17 cellular contexts compared by ENCODE assay signal in the genomic region with DNA sequence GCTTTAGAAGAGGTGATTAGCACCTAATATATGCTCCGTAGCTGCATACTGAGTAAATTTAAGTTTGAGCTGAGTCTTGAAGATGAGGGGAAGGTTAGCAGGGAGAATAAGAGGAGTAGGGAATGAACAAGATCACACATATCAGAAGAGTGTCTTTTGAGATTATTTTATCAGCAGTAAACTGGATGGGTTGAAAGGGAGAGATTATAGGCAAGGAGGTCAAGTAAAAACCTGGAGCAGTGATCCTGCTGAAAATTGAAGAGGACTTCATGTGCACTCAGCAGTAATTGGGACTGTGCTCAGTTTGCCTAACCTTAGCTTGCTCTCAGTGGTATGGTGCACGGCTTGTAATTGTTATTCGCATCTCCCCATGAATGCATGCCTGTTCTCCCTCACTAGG.
"Had no signal": no experiment of that assay in that cellular context is flagged by ENCODE, and none has a peak within 500 bp of the region (broad histone marks: within the 10 kb centered on the region; RNA-seq: fewer than 3 reads in every experiment).

No MANE protein-coding gene starts in this region.

- H3K4me3 ChIP-seq: gastrocnemius medialis, heart left ventricle, lower lobe of right lung, thyroid gland, uterus had no signal

- H3K27ac ChIP-seq: gastrocnemius medialis, heart left ventricle, lower lobe of right lung, neutrophil, thyroid gland, uterus had no signal

- H3K4me3 Mint-ChIP-seq: activated naive CD8-positive, alpha-beta T cell treated with anti-CD3 and anti-CD28 coated beads, Interleukin-2, amount 10 ng/mL, durations not matched to agents 7 days and 5 days; effector memory CD8-positive, alpha-beta T cell; naive B cell; stimulated activated naive CD8-positive, alpha-beta T cell treated with anti-CD3 and anti-CD28 coated beads, Interleukin-15, amount 100 ng/mL, for 72 hours had no signal

- H3K27me3 Mint-ChIP-seq: effector memory CD8-positive, alpha-beta T cell had no signal

- H3K27me3 ChIP-seq: gastrocnemius medialis, heart left ventricle, neutrophil, thyroid gland, uterus had no signal

- ATAC-seq: activated CD4-positive, CD25-positive, alpha-beta regulatory T cell treated with anti-CD3 and anti-CD28 coated beads, Interleukin-2, amount 50 U/mL, for 24 hours; effector memory CD8-positive, alpha-beta T cell; gastrocnemius medialis; heart left ventricle; left cardiac atrium; lower lobe of right lung; stimulated activated naive CD8-positive, alpha-beta T cell treated with anti-CD3 and anti-CD28 coated beads, Interleukin-15, amount 100 ng/mL, for 72 hours had no signal

- H3K9me3 Mint-ChIP-seq: activated naive CD8-positive, alpha-beta T cell treated with anti-CD3 and anti-CD28 coated beads, Interleukin-2, amount 10 ng/mL, durations not matched to agents 7 days and 5 days; effector memory CD8-positive, alpha-beta T cell; naive B cell had no signal

- DNase-seq: activated CD4-positive, alpha-beta T cell treated with anti-CD3 and anti-CD28 coated beads, Interleukin-2, amount 50 U/mL, for 1 hour; activated CD8-positive, alpha-beta memory T cell treated with anti-CD3 and anti-CD28 coated beads for 24 hours; activated naive CD8-positive, alpha-beta T cell treated with anti-CD3 and anti-CD28 coated beads, Interleukin-2, amount 10 ng/mL, durations not matched to agents 7 days and 5 days; anterior cingulate cortex; effector memory CD8-positive, alpha-beta T cell; gastrocnemius medialis; heart left ventricle; left cardiac atrium; lower lobe of right lung; naive B cell; stimulated activated CD4-positive, alpha-beta T cell treated with anti-CD3 and anti-CD28 coated beads, Interleukin-1b, Interleukin-23, amount 100 ng/mL, for 48 hours; stimulated activated naive CD8-positive, alpha-beta T cell treated with anti-CD3 and anti-CD28 coated beads, Interleukin-15, amount 100 ng/mL, for 72 hours; T-helper 2 cell; thyroid gland; uterus had no signal

- H3K36me3 ChIP-seq: gastrocnemius medialis, heart left ventricle, lower lobe of right lung, neutrophil, thyroid gland, uterus had no signal

- H3K36me3 Mint-ChIP-seq: naive B cell had no signal

- H3K9me3 ChIP-seq: gastrocnemius medialis, heart left ventricle, lower lobe of right lung, neutrophil, thyroid gland, uterus had no signal

- H3K27ac Mint-ChIP-seq: activated naive CD8-positive, alpha-beta T cell treated with anti-CD3 and anti-CD28 coated beads, Interleukin-2, amount 10 ng/mL, durations not matched to agents 7 days and 5 days; effector memory CD8-positive, alpha-beta T cell; stimulated activated naive CD8-positive, alpha-beta T cell treated with anti-CD3 and anti-CD28 coated beads, Interleukin-15, amount 100 ng/mL, for 72 hours had no signal
